ENCODE assay signal across 11 cellular contexts in the genomic region with DNA sequence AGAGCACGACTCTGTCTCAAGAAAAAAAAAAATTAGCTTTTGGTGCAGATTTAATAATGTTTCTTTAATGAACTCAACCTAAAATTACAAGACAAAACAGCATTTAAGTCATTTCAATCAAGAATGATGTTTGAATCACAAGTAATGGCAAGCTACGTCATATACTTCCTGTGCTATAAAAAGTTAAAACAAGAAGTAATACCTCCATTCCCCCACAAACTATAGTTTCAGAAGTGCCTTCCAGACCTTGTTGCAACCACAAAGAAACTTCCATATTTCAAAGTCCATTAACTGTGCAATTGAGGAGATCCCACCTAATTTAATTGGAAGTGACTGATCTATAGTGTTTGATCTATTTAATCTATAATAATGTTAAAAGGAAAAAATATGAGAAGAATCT. TPM values are rescaled to one million over a fixed set of nuclear protein-coding genes. Genes with fewer than 3 reads are reported as not detected.
DNase-seq lines count a peak whose midpoint lies in the region; ATAC-seq and TF ChIP-seq lines count a peak whose summit lies in the region.
"Had no signal": no experiment of that assay in that cellular context is flagged by ENCODE, and none has a peak within 500 bp of the region (broad histone marks: within the 10 kb centered on the region; RNA-seq: fewer than 3 reads in every experiment).

No MANE protein-coding gene starts in this region.

- H3K4me3 ChIP-seq in CD8-positive, alpha-beta T cell (ENCODE audit: low read depth, low read length) = no peak overlapping the region
- no peak overlapping the region for H3K4me3 ChIP-seq in ascending aorta
- H3K4me3 ChIP-seq: testis had no signal

- intact Hi-C loops in CD8-positive, alpha-beta T cell (cut with DNase I, micrococcal nuclease) = no loop called here
- intact Hi-C loops in activated CD8-positive, alpha-beta T cell treated with anti-CD3 and anti-CD28 coated beads for 36 hours (cut with micrococcal nuclease) = no loop called here
- intact Hi-C loops in ascending aorta (cut with DNase I) = no loop called here

- ATAC-seq in CD8-positive, alpha-beta T cell = peak; percentile 68
- ATAC-seq in GM19452 (IDR thresholded peaks at IDR 0.05; ENCODE audit: unreplicated experiment) (peak; percentile 55), HG03354 (IDR thresholded peaks at IDR 0.05; ENCODE audit: poor library complexity, severe bottlenecking, unreplicated experiment) (peak; percentile 77), HG02610 (IDR thresholded peaks at IDR 0.05; ENCODE audit: unreplicated experiment) (no peak)
- ATAC-seq in activated CD8-positive, alpha-beta T cell treated with anti-CD3 and anti-CD28 coated beads for 36 hours = peak; percentile 62
- ATAC-seq: WTC11 had no signal

- peaks cover 44% of the 10 kb centered on the region for H3K4me1 Mint-ChIP-seq in CD8-positive, alpha-beta T cell (ENCODE audit: low read depth)
- peaks cover 47% of the 10 kb centered on the region for H3K4me1 Mint-ChIP-seq in activated CD8-positive, alpha-beta T cell treated with anti-CD3 and anti-CD28 coated beads for 36 hours (ENCODE audit: low read depth)

- peaks cover 12% of the 10 kb centered on the region for H3K36me3 Mint-ChIP-seq in CD8-positive, alpha-beta T cell
- peaks cover 11% of the 10 kb centered on the region for H3K36me3 Mint-ChIP-seq in activated CD8-positive, alpha-beta T cell treated with anti-CD3 and anti-CD28 coated beads for 36 hours (ENCODE audit: low read depth)
- H3K36me3 Mint-ChIP-seq: WTC11 had no signal

- H3K27ac Mint-ChIP-seq in CD8-positive, alpha-beta T cell = peak overlapping the region; percentile 19
- peak overlapping the region; percentile 64 for H3K27ac Mint-ChIP-seq in activated CD8-positive, alpha-beta T cell treated with anti-CD3 and anti-CD28 coated beads for 36 hours
- H3K27ac Mint-ChIP-seq: WTC11 had no signal

- DNase-seq in CD8-positive, alpha-beta T cell = no peak
- no peak for DNase-seq in activated CD8-positive, alpha-beta T cell treated with anti-CD3 and anti-CD28 coated beads for 36 hours
- no peak for DNase-seq in ascending aorta (ENCODE audit: low spot score in 2 of 2)
- DNase-seq in NCI-H2029 (lab: John Stamatoyannopoulos, UW) = no peak
- no peak for DNase-seq in NCI-H1105 (lab: John Stamatoyannopoulos, UW)
- DNase-seq: NCI-H1436, testis had no signal

- H3K36me3 ChIP-seq in CD8-positive, alpha-beta T cell (ENCODE audit: insufficient read depth, low read length) = no peaks in the 10 kb centered on the region
- no peaks in the 10 kb centered on the region for H3K36me3 ChIP-seq in ascending aorta

- no peaks in the 10 kb centered on the region for H3K27me3 ChIP-seq in CD8-positive, alpha-beta T cell (ENCODE audit: insufficient read depth, low read length)
- H3K27me3 ChIP-seq in ascending aorta = no peaks in the 10 kb centered on the region
- H3K27me3 ChIP-seq: testis had no signal

- CTCF ChIA-PET in CD8-positive, alpha-beta T cell (lab: Charles Lee) = interaction anchor here (1.1 kb wide), 1 partner anchor 12 kb away, joined by 4 read pairs; no protein-coding TSS in a partner anchor
- CTCF ChIA-PET in activated CD8-positive, alpha-beta T cell treated with anti-CD3 and anti-CD28 coated beads for 36 hours (lab: Charles Lee) = interaction anchor here (0.9 to 1.5 kb wide), 2 partner anchors 14 to 18 kb away, joined by 3 to 5 read pairs; no protein-coding TSS in a partner anchor

- no peaks in the 10 kb centered on the region for H3K27me3 Mint-ChIP-seq in CD8-positive, alpha-beta T cell (ENCODE audit: low read depth)
- H3K27me3 Mint-ChIP-seq in activated CD8-positive, alpha-beta T cell treated with anti-CD3 and anti-CD28 coated beads for 36 hours = no peaks in the 10 kb centered on the region

- H3K27ac ChIP-seq in CD8-positive, alpha-beta T cell (ENCODE audit: low read depth, low read length) = no peak overlapping the region
- no peak overlapping the region for H3K27ac ChIP-seq in ascending aorta
- H3K27ac ChIP-seq: testis had no signal

- H3K4me1 ChIP-seq in CD8-positive, alpha-beta T cell (ENCODE audit: insufficient read depth, low read length) = peaks cover 5% of the 10 kb centered on the region
- no peaks in the 10 kb centered on the region for H3K4me1 ChIP-seq in ascending aorta

- no peaks in the 10 kb centered on the region for H3K9me3 ChIP-seq in CD8-positive, alpha-beta T cell (ENCODE audit: low read length)
- H3K9me3 ChIP-seq in ascending aorta = no peaks in the 10 kb centered on the region
- H3K9me3 ChIP-seq: testis had no signal

- no peaks in the 10 kb centered on the region for H3K9me3 Mint-ChIP-seq in CD8-positive, alpha-beta T cell
- no peaks in the 10 kb centered on the region for H3K9me3 Mint-ChIP-seq in activated CD8-positive, alpha-beta T cell treated with anti-CD3 and anti-CD28 coated beads for 36 hours
- H3K9me3 Mint-ChIP-seq: WTC11 had no signal

- H3K4me3 Mint-ChIP-seq in CD8-positive, alpha-beta T cell = no peak overlapping the region
- no peak overlapping the region for H3K4me3 Mint-ChIP-seq in activated CD8-positive, alpha-beta T cell treated with anti-CD3 and anti-CD28 coated beads for 36 hours
- H3K4me3 Mint-ChIP-seq: WTC11 had no signal

- POLR2A ChIA-PET in CD8-positive, alpha-beta T cell (lab: Charles Lee) = no interaction called here
- POLR2A ChIA-PET in activated CD8-positive, alpha-beta T cell treated with anti-CD3 and anti-CD28 coated beads for 36 hours (lab: Charles Lee) = interaction anchor here (1.1 kb wide), 1 partner anchor 16 kb away, joined by 3 read pairs; no protein-coding TSS in a partner anchor

- TF ChIP-seq CTCF in CD8-positive, alpha-beta T cell (IDR thresholded peaks at IDR 0.05) = no peak
- TF ChIP-seq CTCF in activated CD8-positive, alpha-beta T cell treated with anti-CD3 and anti-CD28 coated beads for 36 hours (IDR thresholded peaks at IDR 0.05) = no peak
- no peak for TF ChIP-seq CTCF in ascending aorta (IDR thresholded peaks at IDR 0.05)

RNA-seq across cellular contexts. Expression of a gene that starts 15.1 kb away (rescaled TPM):
- total RNA-seq in CD8-positive, alpha-beta T cell = 10 to 100 TPM; 47.6 to 54.3 TPM
- total RNA-seq in activated CD8-positive, alpha-beta T cell treated with anti-CD3 and anti-CD28 coated beads for 36 hours = 100 to 1,000 TPM; 119 to 124 TPM
- total RNA-seq in ascending aorta = 40.0 TPM
